Comparison of ENCODE assay signal across 21 cellular contexts in the genomic region with DNA sequence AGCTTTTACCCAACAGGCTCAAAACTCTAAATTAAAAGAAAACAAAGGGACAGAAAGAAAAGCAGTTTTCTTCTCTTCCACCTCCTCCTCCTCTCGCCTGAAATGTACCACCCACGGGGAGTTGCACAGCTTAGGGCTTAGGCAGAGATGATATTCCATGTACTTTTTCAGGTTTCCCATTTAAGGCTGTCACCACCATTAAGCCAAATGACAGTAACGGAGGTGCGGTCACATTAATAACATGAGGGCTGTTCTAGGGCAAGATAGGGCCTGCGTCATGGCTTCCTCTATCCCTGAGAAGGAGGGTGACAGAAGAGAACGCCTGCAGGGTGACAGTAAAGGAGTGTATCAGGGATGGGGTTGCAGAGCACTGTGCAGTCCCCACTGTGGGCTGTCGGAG. TPM values are rescaled to one million over a fixed set of nuclear protein-coding genes. Genes with fewer than 3 reads are reported as not detected.
DNase-seq lines count a peak whose midpoint lies in the region; ATAC-seq and TF ChIP-seq lines count a peak whose summit lies in the region.
"Had no signal": no experiment of that assay in that cellular context is flagged by ENCODE, and none has a peak within 500 bp of the region (broad histone marks: within the 10 kb centered on the region; RNA-seq: fewer than 3 reads in every experiment).

No MANE protein-coding gene starts in this region.

- no peaks in the 10 kb centered on the region for H3K9me2 ChIP-seq in hepatocyte (replicated peaks; ENCODE audit: insufficient read depth)

- H3K4me2 ChIP-seq in smooth muscle cell = no peak overlapping the region
- no peak overlapping the region for H3K4me2 ChIP-seq in hepatocyte
- H3K4me2 ChIP-seq: BLaER1 had no signal

- peak overlapping the region; percentile 88 for H3K27ac ChIP-seq in caudate nucleus (ENCODE audit: low read depth, low read length)
- peak overlapping the region; percentile 43 for H3K27ac ChIP-seq in layer of hippocampus (ENCODE audit: low read depth, low read length)
- no peak overlapping the region for H3K27ac ChIP-seq in smooth muscle cell (ENCODE audit: low read depth)
- no peak overlapping the region for H3K27ac ChIP-seq in prostate gland
- H3K27ac ChIP-seq in hepatocyte = no peak overlapping the region
- H3K27ac ChIP-seq: BLaER1, RWPE1 had no signal

- intact Hi-C loops in prostate gland (cut with DNase I) = no loop called here

- TF ChIP-seq CTCF in smooth muscle cell (IDR thresholded peaks at IDR 0.05; ENCODE audit: borderline replicate concordance, insufficient read depth, poor library complexity, severe bottlenecking) (no peak), prostate gland (IDR thresholded peaks at IDR 0.05) (no peak), hepatocyte (IDR thresholded peaks at IDR 0.05; ENCODE audit: poor library complexity) (no peak)

- peaks cover 8% of the 10 kb centered on the region for H3K4me1 ChIP-seq in smooth muscle cell (ENCODE audit: low read depth)
- H3K4me1 ChIP-seq in prostate gland (replicated peaks) = peaks cover 9% of the 10 kb centered on the region
- H3K4me1 ChIP-seq in hepatocyte (ENCODE audit: insufficient read depth) = peaks cover 8% of the 10 kb centered on the region

- WGBS in smooth muscle cell (ENCODE audit: low lambda C conversion rate) = 91% methylated on average over 7 of the region's 7 CpGs
- 80% methylated on average over 7 of the region's 7 CpGs for WGBS in prostate gland
- 79% methylated on average over 7 of the region's 7 CpGs for WGBS in hepatocyte (ENCODE audit: low lambda C conversion rate, missing lambda C conversion rate)

- POLR2A ChIA-PET in HEK293T (lab: Yijun Ruan, JAX) = interaction anchor here (0.8 kb wide), 1 partner anchor 63 kb away, joined by 3 read pairs; no protein-coding TSS in a partner anchor

- H4K20me1 ChIP-seq in smooth muscle cell (ENCODE audit: low read depth) (no peaks in the 10 kb centered on the region), hepatocyte (ENCODE audit: insufficient read depth, poor library complexity, severe bottlenecking) (no peaks in the 10 kb centered on the region)
- H4K20me1 ChIP-seq: BLaER1 had no signal

- H3K27me3 ChIP-seq in layer of hippocampus (ENCODE audit: control insufficient read depth, insufficient read depth, low read length) (no peaks in the 10 kb centered on the region), smooth muscle cell (ENCODE audit: low read depth) (no peaks in the 10 kb centered on the region), prostate gland (replicated peaks; ENCODE audit: insufficient read depth) (no peaks in the 10 kb centered on the region), hepatocyte (no peaks in the 10 kb centered on the region)
- H3K27me3 ChIP-seq: BLaER1, MG63 had no signal

- H3K4me3 ChIP-seq in smooth muscle cell = no peak overlapping the region
- no peak overlapping the region for H3K4me3 ChIP-seq in prostate gland
- no peak overlapping the region for H3K4me3 ChIP-seq in hepatocyte
- H3K4me3 ChIP-seq: BLaER1, MG63 had no signal

- no peaks in the 10 kb centered on the region for H3F3A ChIP-seq in smooth muscle cell (ENCODE audit: low read depth)

- ATAC-seq in HG03045 (IDR thresholded peaks at IDR 0.05; ENCODE audit: unreplicated experiment) = no peak

- H2AFZ ChIP-seq in smooth muscle cell (ENCODE audit: low read depth) (peak overlapping the region; percentile 29), hepatocyte (no peak overlapping the region)

- CTCF ChIA-PET in HEK293T (lab: Yijun Ruan, JAX) = interaction anchor here (0.7 kb wide), 1 partner anchor 770 kb away, joined by 3 read pairs; no protein-coding TSS in a partner anchor

- H3K9me3 ChIP-seq in smooth muscle cell (replicated peaks; ENCODE audit: low read depth) (no peaks in the 10 kb centered on the region), prostate gland (no peaks in the 10 kb centered on the region), hepatocyte (ENCODE audit: low read depth) (no peaks in the 10 kb centered on the region)
- H3K9me3 ChIP-seq: BLaER1, MG63 had no signal

- TF ChIP-seq POLR2A in prostate gland (IDR thresholded peaks at IDR 0.05) = no peak

- DNase-seq in Ammon's horn (ENCODE audit: low spot score) (peak; percentile 40), caudate nucleus (lab: John Stamatoyannopoulos, UW) (peak in 32 of 61 donors; percentile 25 to 90 (median 54)), smooth muscle cell (lab: John Stamatoyannopoulos, UW; ENCODE audit: unreplicated experiment) (no peak), prostate gland (ENCODE audit: low spot score) (no peak), hepatocyte (ENCODE audit: low spot score) (no peak), HEK293T (ENCODE audit: extremely low spot score) (no peak)
- DNase-seq: CD4-positive, alpha-beta T cell; COR-L47; DMS53; H7; HFFc6; KBM-7; MG63; NCI-H1694; NCI-H2029 treated with DMSO at 0.1 percent for 48 hours; NCI-H526 treated with DMSO at 0.1 percent for 48 hours; SHP77 treated with DMSO at 0.1 percent for 48 hours had no signal

- H3K36me3 ChIP-seq in smooth muscle cell (ENCODE audit: low read depth) (no peaks in the 10 kb centered on the region), prostate gland (no peaks in the 10 kb centered on the region), hepatocyte (replicated peaks; ENCODE audit: insufficient read depth, low read depth) (no peaks in the 10 kb centered on the region)
- H3K36me3 ChIP-seq: BLaER1, MG63 had no signal

- no peaks in the 10 kb centered on the region for H3K79me2 ChIP-seq in smooth muscle cell (ENCODE audit: low read depth)
- H3K79me2 ChIP-seq in hepatocyte = no peaks in the 10 kb centered on the region

- no peak overlapping the region for H3K9ac ChIP-seq in smooth muscle cell (ENCODE audit: low read depth)
- H3K9ac ChIP-seq: BLaER1 had no signal

TF ChIP-seq in HEK293T, 16 proteins besides CTCF, POLR2A, EP300 and RAD21:
- TF ChIP-seq FOXM1 (IDR thresholded peaks at IDR 0.05; ENCODE audit: borderline replicate concordance) (no peak), TARDBP (IDR thresholded peaks at IDR 0.05) (no peak), LEF1 (IDR thresholded peaks at IDR 0.05; ENCODE audit: borderline replicate concordance) (no peak), ZNF384 (IDR thresholded peaks at IDR 0.05) (no peak), BHLHE40 (IDR thresholded peaks at IDR 0.05; ENCODE audit: borderline replicate concordance) (no peak), FOXA1 (IDR thresholded peaks at IDR 0.05) (no peak), ARNT (IDR thresholded peaks at IDR 0.05) (no peak), CTBP1 (IDR thresholded peaks at IDR 0.05; ENCODE audit: borderline replicate concordance) (no peak), L3MBTL2 (conservative IDR thresholded peaks at IDR 0.05) (no peak), HDGF (IDR thresholded peaks at IDR 0.05; ENCODE audit: borderline replicate concordance) (no peak), SP1 (IDR thresholded peaks at IDR 0.05) (no peak), FOXK2 (IDR thresholded peaks at IDR 0.05) (no peak), ELF4 (IDR thresholded peaks at IDR 0.05) (no peak), SUZ12 (IDR thresholded peaks at IDR 0.05) (no peak), NFRKB (IDR thresholded peaks at IDR 0.05) (no peak)
- TF ChIP-seq, protein P1, sequence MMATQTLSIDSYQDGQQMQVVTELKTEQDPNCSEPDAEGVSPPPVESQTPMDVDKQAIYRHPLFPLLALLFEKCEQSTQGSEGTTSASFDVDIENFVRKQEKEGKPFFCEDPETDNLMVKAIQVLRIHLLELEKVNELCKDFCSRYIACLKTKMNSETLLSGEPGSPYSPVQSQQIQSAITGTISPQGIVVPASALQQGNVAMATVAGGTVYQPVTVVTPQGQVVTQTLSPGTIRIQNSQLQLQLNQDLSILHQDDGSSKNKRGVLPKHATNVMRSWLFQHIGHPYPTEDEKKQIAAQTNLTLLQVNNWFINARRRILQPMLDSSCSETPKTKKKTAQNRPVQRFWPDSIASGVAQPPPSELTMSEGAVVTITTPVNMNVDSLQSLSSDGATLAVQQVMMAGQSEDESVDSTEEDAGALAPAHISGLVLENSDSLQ (IDR thresholded peaks at IDR 0.05) = no peak
TF ChIP-seq in HEK293T: peak in this region for 0.

RNA-seq across cellular contexts. Expression of gene TJP1, which starts 51.7 kb away (rescaled TPM):
- total RNA-seq in smooth muscle cell (73.1 and 89.6 TPM in 2 replicates), prostate gland (100 to 1,000 TPM in 1 of 2 donors, 10 to 100 TPM in 1; 88.4 to 216 TPM), hepatocyte (75.2 and 88.7 TPM in 2 replicates)
- polyA plus RNA-seq in smooth muscle cell (28.4 and 48.0 TPM in 2 replicates), hepatocyte (34.4 and 42.3 TPM in 2 replicates)
- total RNA-seq: CD4-positive, alpha-beta T cell had no signal

Comparison
In these comparisons a context has a peak if more than half of its experiments do, and no peak if none do; other contexts are left out.
1. DNase-seq: peak in Ammon's horn (single experiment) and caudate nucleus (32 of 61); none in smooth muscle cell (single experiment), prostate gland (single experiment), hepatocyte (single experiment) and HEK293T (single experiment).
2. H3K27ac ChIP-seq: peak in caudate nucleus (single experiment) and layer of hippocampus (single experiment); none in smooth muscle cell (single experiment), prostate gland (0 of 2) and hepatocyte (single experiment).